21 cellular contexts compared by ENCODE assay signal in genomic region chr12:104975621-104976343, GRCh38. TPM values are rescaled to one million over a fixed set of nuclear protein-coding genes. Genes with fewer than 3 reads are reported as not detected.
DNase-seq lines count a peak whose midpoint lies in the region; ATAC-seq, FAIRE-seq and TF ChIP-seq lines count a peak whose summit lies in the region.
"Had no signal": no experiment of that assay in that cellular context is flagged by ENCODE, and none has a peak within 500 bp of the region (broad histone marks: within the 10 kb centered on the region; RNA-seq: fewer than 3 reads in every experiment).

No MANE protein-coding gene starts in this region.

- H3K4me1 ChIP-seq in breast epithelium = no peaks in the 10 kb centered on the region
- H3K4me1 ChIP-seq: pancreas, upper lobe of left lung had no signal

- TF ChIP-seq CTCF in MCF 10A (IDR thresholded peaks at IDR 0.05; ENCODE audit: unreplicated experiment) (no peak), breast epithelium (IDR thresholded peaks at IDR 0.05) (no peak), bronchial epithelial cell (IDR thresholded peaks at IDR 0.05; ENCODE audit: insufficient read depth, low read length, severe bottlenecking) (no peak)

- H3K4me3 Mint-ChIP-seq in MCF 10A (ENCODE audit: unreplicated experiment) = no peak overlapping the region
- H3K4me3 Mint-ChIP-seq: stimulated activated memory B cell treated with anti-CD40 and anti-IgM and Interleukin-4, amounts not matched to agents 10 μg/mL and 1 μg/mL and 100 μg/mL, for 72 hours had no signal

- no peak for ATAC-seq in GM19463 (IDR thresholded peaks at IDR 0.05; ENCODE audit: unreplicated experiment)
- ATAC-seq in HG02840 (IDR thresholded peaks at IDR 0.05; ENCODE audit: low FRiP score, unreplicated experiment) = no peak
- ATAC-seq in GM19328 (IDR thresholded peaks at IDR 0.05; ENCODE audit: unreplicated experiment) = no peak
- ATAC-seq: left lobe of liver, pancreas had no signal

- no peaks in the 10 kb centered on the region for H3K9me3 ChIP-seq in breast epithelium
- H3K9me3 ChIP-seq: esophagus squamous epithelium, pancreas, upper lobe of left lung had no signal

- H3K27me3 ChIP-seq in breast epithelium = no peaks in the 10 kb centered on the region
- no peaks in the 10 kb centered on the region for H3K27me3 ChIP-seq in bronchial epithelial cell (ENCODE audit: control insufficient read depth, insufficient read depth, low read length)
- H3K27me3 ChIP-seq: dorsolateral prefrontal cortex, esophagus squamous epithelium, pancreas, upper lobe of left lung had no signal

- no peak for FAIRE-seq in bronchial epithelial cell (lab: Jason Lieb, UNC)
- FAIRE-seq: A204.1, pancreas had no signal

- POLR2A ChIA-PET in MCF 10A (lab: Yijun Ruan, JAX) = interaction anchor here (0.9 to 1.3 kb wide), 3 partner anchors 9 to 17 kb away, joined by 3 to 12 read pairs (median 3); partner anchors contain the start of gene NOPCHAP1

- CTCF ChIA-PET in MCF 10A (lab: Yijun Ruan, JAX) = no interaction called here

- no peaks in the 10 kb centered on the region for H3K9me3 Mint-ChIP-seq in MCF 10A (ENCODE audit: unreplicated experiment)
- H3K9me3 Mint-ChIP-seq: stimulated activated memory B cell treated with anti-CD40 and anti-IgM and Interleukin-4, amounts not matched to agents 10 μg/mL and 1 μg/mL and 100 μg/mL, for 72 hours had no signal

- H3K4me3 ChIP-seq in breast epithelium (no peak overlapping the region), bronchial epithelial cell (ENCODE audit: low read depth, low read length) (no peak overlapping the region)
- H3K4me3 ChIP-seq: dorsolateral prefrontal cortex, esophagus squamous epithelium, pancreas, PC-9, smooth muscle cell, upper lobe of left lung had no signal

- peak; percentile 84 for DNase-seq in MCF 10A (ENCODE audit: unreplicated experiment)
- DNase-seq in breast epithelium (ENCODE audit: low spot score in 2 of 2) = no peak
- peak; percentile 64 for DNase-seq in NOMO-1 treated with DMSO at 0.1 percent for 48 hours (lab: John Stamatoyannopoulos, UW; ENCODE audit: unreplicated experiment)
- DNase-seq in bronchial epithelial cell (ENCODE audit: low read depth) = peak; percentile 84
- DNase-seq in stromal cell of bone marrow (ENCODE audit: low read depth) = peak; percentile 44
- DNase-seq: activated gamma-delta T cell, dorsolateral prefrontal cortex, esophagus squamous epithelium, Kasumi-1, NCI-H187, pancreas, upper lobe of left lung had no signal

- intact Hi-C loops in MCF 10A (cut with micrococcal nuclease) (no loop called here), breast epithelium (cut with DNase I; ENCODE audit: low total_unique reads) (no loop called here)

- BruUV-seq in MCF 10A (replicated peaks; lab: Mats Ljungman, UMichigan) = no TSS peak

- no peaks in the 10 kb centered on the region for H3K36me3 ChIP-seq in breast epithelium
- H3K36me3 ChIP-seq in bronchial epithelial cell (ENCODE audit: control insufficient read depth, insufficient read depth, low read length) = no peaks in the 10 kb centered on the region
- H3K36me3 ChIP-seq: esophagus squamous epithelium, pancreas, upper lobe of left lung had no signal

- no peak for TF ChIP-seq POLR2A in breast epithelium (IDR thresholded peaks at IDR 0.05)

- H3K27me3 Mint-ChIP-seq in MCF 10A (ENCODE audit: insufficient read depth, unreplicated experiment) = no peaks in the 10 kb centered on the region
- H3K27me3 Mint-ChIP-seq: stimulated activated memory B cell treated with anti-CD40 and anti-IgM and Interleukin-4, amounts not matched to agents 10 μg/mL and 1 μg/mL and 100 μg/mL, for 72 hours had no signal

- H3K36me3 Mint-ChIP-seq in MCF 10A (ENCODE audit: insufficient read depth, unreplicated experiment) = no peaks in the 10 kb centered on the region
- H3K36me3 Mint-ChIP-seq: stimulated activated memory B cell treated with anti-CD40 and anti-IgM and Interleukin-4, amounts not matched to agents 10 μg/mL and 1 μg/mL and 100 μg/mL, for 72 hours had no signal

- H3K4me1 Mint-ChIP-seq in MCF 10A (ENCODE audit: insufficient read depth, unreplicated experiment) = peaks cover 7% of the 10 kb centered on the region

- no peak overlapping the region for H3K27ac ChIP-seq in breast epithelium
- H3K27ac ChIP-seq: dorsolateral prefrontal cortex, HL-60, pancreas, upper lobe of left lung had no signal

- no peak overlapping the region for H3K27ac Mint-ChIP-seq in MCF 10A (ENCODE audit: low read depth, unreplicated experiment)

RNA-seq across cellular contexts. Expression of gene NOPCHAP1, which starts 10.3 kb away (rescaled TPM):
- total RNA-seq in MCF 10A (2022) (17.4 and 33.3 TPM in 2 replicates), breast epithelium (1 to 10 TPM; 5.3 to 9.8 (median 6.4) TPM), bronchial epithelial cell (4.5 and 6.5 TPM in 2 replicates)

RNA-seq across cellular contexts. Expression of gene SLC41A2, which starts 17.7 kb away (rescaled TPM):
- 14.6 and 15.9 TPM in 2 replicates for total RNA-seq in MCF 10A (2022)
- total RNA-seq in breast epithelium = 10 to 100 TPM; 29.3 to 46.2 (median 41.9) TPM
- 1.5 and 2.4 TPM in 2 replicates for total RNA-seq in bronchial epithelial cell

Comparison
In these comparisons a context has a peak if more than half of its experiments do, and no peak if none do; other contexts are left out.
1. DNase-seq: peak in MCF 10A (single experiment), NOMO-1 treated with DMSO at 0.1 percent for 48 hours (single experiment), bronchial epithelial cell (single experiment) and stromal cell of bone marrow (single experiment); none in breast epithelium (0 of 2).